ENCODE assay signal across 9 cellular contexts in the genomic region with DNA sequence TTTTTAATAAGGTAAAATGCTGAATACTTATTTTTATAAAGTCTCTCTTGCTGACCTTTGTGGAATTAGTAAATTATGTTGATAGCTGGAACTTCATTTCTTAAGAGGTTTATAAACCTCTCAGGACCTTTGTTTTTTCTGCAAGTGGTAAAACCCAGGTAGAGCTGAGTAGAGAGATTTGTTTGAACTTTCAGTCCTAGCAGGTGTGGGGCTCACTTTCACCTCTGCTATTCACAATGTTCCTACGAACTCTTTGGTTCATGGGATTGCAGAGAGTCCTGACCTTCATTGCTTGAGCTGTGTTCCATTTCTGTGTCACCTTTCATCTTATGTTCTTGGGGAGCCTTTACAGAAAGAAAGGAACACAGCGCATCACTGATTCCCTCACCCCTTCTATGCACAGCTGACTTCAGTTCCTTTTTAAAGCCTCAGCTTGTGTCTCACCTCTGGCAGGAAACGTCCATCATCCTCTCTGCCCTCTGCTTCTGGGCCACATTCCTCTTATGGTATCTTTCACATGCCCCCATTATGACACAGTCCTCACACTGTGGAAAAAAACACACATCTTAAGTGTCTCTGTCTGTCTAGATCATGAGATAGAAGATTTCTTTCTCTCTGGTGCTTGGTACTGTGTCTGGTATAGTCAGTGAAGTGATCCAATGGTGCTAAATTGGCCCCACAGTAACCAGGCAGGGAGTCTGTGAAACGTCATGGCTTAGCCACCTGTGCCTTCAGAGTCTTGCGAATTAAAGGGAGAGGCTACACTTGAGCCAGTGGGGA.
DNase-seq lines count a peak whose midpoint lies in the region; ATAC-seq and TF ChIP-seq lines count a peak whose summit lies in the region.
"Had no signal": no experiment of that assay in that cellular context is flagged by ENCODE, and none has a peak within 500 bp of the region (broad histone marks: within the 10 kb centered on the region; RNA-seq: fewer than 3 reads in every experiment).

No MANE protein-coding gene starts in this region.

- H3K9me3 Mint-ChIP-seq in activated naive CD8-positive, alpha-beta T cell treated with anti-CD3 and anti-CD28 coated beads, Interleukin-2, amount 10 ng/mL, durations not matched to agents 7 days and 5 days: peaks cover 11% of the 10 kb centered on the region

- peak overlapping the region; percentile 91 for H3K27ac Mint-ChIP-seq in activated naive CD8-positive, alpha-beta T cell treated with anti-CD3 and anti-CD28 coated beads, Interleukin-2, amount 10 ng/mL, durations not matched to agents 7 days and 5 days

- H3K36me3 Mint-ChIP-seq in activated naive CD8-positive, alpha-beta T cell treated with anti-CD3 and anti-CD28 coated beads, Interleukin-2, amount 10 ng/mL, durations not matched to agents 7 days and 5 days: peaks cover 12% of the 10 kb centered on the region

- ATAC-seq in GM21390 (IDR thresholded peaks at IDR 0.05; ENCODE audit: unreplicated experiment) (peak; percentile 94), HG03457 (IDR thresholded peaks at IDR 0.05; ENCODE audit: unreplicated experiment) (peak; percentile 90)
- ATAC-seq in activated naive CD8-positive, alpha-beta T cell treated with anti-CD3 and anti-CD28 coated beads, Interleukin-2, amount 10 ng/mL, durations not matched to agents 7 days and 5 days (ENCODE audit: low read depth): peak; percentile 96

- no peaks in the 10 kb centered on the region for H3K36me3 ChIP-seq in GM06990 (ENCODE audit: control insufficient read depth, insufficient read depth, low read length)

- H3K27me3 Mint-ChIP-seq in activated naive CD8-positive, alpha-beta T cell treated with anti-CD3 and anti-CD28 coated beads, Interleukin-2, amount 10 ng/mL, durations not matched to agents 7 days and 5 days: no peaks in the 10 kb centered on the region

- TF ChIP-seq CTCF in GM06990 (IDR thresholded peaks at IDR 0.05; ENCODE audit: insufficient read depth, low read length, poor library complexity, severe bottlenecking): no peak

- H3K4me1 Mint-ChIP-seq in activated naive CD8-positive, alpha-beta T cell treated with anti-CD3 and anti-CD28 coated beads, Interleukin-2, amount 10 ng/mL, durations not matched to agents 7 days and 5 days: peaks cover 19% of the 10 kb centered on the region

- H3K27me3 ChIP-seq in GM06990 (replicated peaks; ENCODE audit: control insufficient read depth, insufficient read depth, low read length): no peaks in the 10 kb centered on the region

- peak overlapping the region; percentile 33 for H3K4me3 Mint-ChIP-seq in activated naive CD8-positive, alpha-beta T cell treated with anti-CD3 and anti-CD28 coated beads, Interleukin-2, amount 10 ng/mL, durations not matched to agents 7 days and 5 days

- peak overlapping the region; percentile 14 for H3K4me3 ChIP-seq in GM06990 (replicated peaks; ENCODE audit: low read depth, low read length)

- DNase-seq in GM06990 (ENCODE audit: extremely low read depth, insufficient read length) (peak; percentile 56), NCI-H748 (lab: John Stamatoyannopoulos, UW; ENCODE audit: unreplicated experiment) (no peak), AG20443 (ENCODE audit: low spot score) (no peak), A172 (ENCODE audit: low spot score) (no peak)
- DNase-seq in activated naive CD8-positive, alpha-beta T cell treated with anti-CD3 and anti-CD28 coated beads, Interleukin-2, amount 10 ng/mL, durations not matched to agents 7 days and 5 days: no peak
- DNase-seq in activated effector memory CD4-positive, alpha-beta T cell treated with Interleukin-2 at 50 U/mL for 16 hours: no peak
- DNase-seq: erythroblast had no signal

- POLR2A ChIA-PET in activated naive CD8-positive, alpha-beta T cell treated with anti-CD3 and anti-CD28 coated beads, Interleukin-2, amount 10 ng/mL, durations not matched to agents 7 days and 5 days (lab: Charles Lee): interaction anchor here (1.5 kb wide), 1 partner anchor 28 kb away, joined by 5 read pairs; no protein-coding TSS in a partner anchor
